In genomic region chr7:101017099-101017777, GRCh38 we compare ENCODE assay signal across 8 cellular contexts. TPM values are rescaled to one million over a fixed set of nuclear protein-coding genes. Genes with fewer than 3 reads are reported as not detected.
DNase-seq lines count a peak whose midpoint lies in the region; ATAC-seq and TF ChIP-seq lines count a peak whose summit lies in the region.

No MANE protein-coding gene starts in this region.

- peak; percentile 40 for ATAC-seq in GM19324 (IDR thresholded peaks at IDR 0.05; ENCODE audit: low FRiP score, unreplicated experiment)
- ATAC-seq in HG03565 (IDR thresholded peaks at IDR 0.05; ENCODE audit: unreplicated experiment), result peak; percentile 64

- TF ChIP-seq CTCF in BJ (IDR thresholded peaks at IDR 0.05; ENCODE audit: insufficient read depth, low read depth, low read length), result no peak

- H3K4me1 Mint-ChIP-seq in activated naive CD4-positive, alpha-beta T cell treated with anti-CD3 and anti-CD28 coated beads, Interleukin-2, amount 10 ng/mL, durations not matched to agents 7 days and 5 days, result peaks cover 13% of the 10 kb centered on the region

- no peaks in the 10 kb centered on the region for H3K9me3 Mint-ChIP-seq in activated naive CD4-positive, alpha-beta T cell treated with anti-CD3 and anti-CD28 coated beads, Interleukin-2, amount 10 ng/mL, durations not matched to agents 7 days and 5 days

- H3K27ac Mint-ChIP-seq in activated naive CD4-positive, alpha-beta T cell treated with anti-CD3 and anti-CD28 coated beads, Interleukin-2, amount 10 ng/mL, durations not matched to agents 7 days and 5 days, result peak overlapping the region; percentile 88

- intact Hi-C loops in cardiac septum (cut with DNase I), result no loop called here

- H3K4me3 Mint-ChIP-seq in activated naive CD4-positive, alpha-beta T cell treated with anti-CD3 and anti-CD28 coated beads, Interleukin-2, amount 10 ng/mL, durations not matched to agents 7 days and 5 days, result peak overlapping the region; percentile 80

- peak overlapping the region; percentile 49 for H3K9ac ChIP-seq in rectal smooth muscle tissue (ENCODE audit: low read length)

- peaks cover 53% of the 10 kb centered on the region for H3K27me3 Mint-ChIP-seq in activated naive CD4-positive, alpha-beta T cell treated with anti-CD3 and anti-CD28 coated beads, Interleukin-2, amount 10 ng/mL, durations not matched to agents 7 days and 5 days

- CTCF ChIA-PET in BJ (lab: Yijun Ruan, JAX), result no interaction called here
- CTCF ChIA-PET in activated naive CD4-positive, alpha-beta T cell treated with anti-CD3 and anti-CD28 coated beads, Interleukin-2, amount 10 ng/mL, durations not matched to agents 7 days and 5 days (lab: Charles Lee), result no interaction called here

- peak overlapping the region; percentile 55 for H3K4me3 ChIP-seq in BJ (ENCODE audit: low read depth, low read length)
- peak overlapping the region; percentile 64 for H3K4me3 ChIP-seq in SJCRH30
- peak overlapping the region; percentile 71 for H3K4me3 ChIP-seq in rectal smooth muscle tissue (ENCODE audit: low read length)
- H3K4me3 ChIP-seq in urinary bladder (ENCODE audit: low read depth, low read length), result peak overlapping the region; percentile 55

- H3K27ac ChIP-seq in SJCRH30, result peak overlapping the region; percentile 60
- H3K27ac ChIP-seq in rectal smooth muscle tissue (ENCODE audit: low read depth, low read length), result peak overlapping the region; percentile 58
- peak overlapping the region; percentile 42 for H3K27ac ChIP-seq in urinary bladder (ENCODE audit: low read depth)

- no peaks in the 10 kb centered on the region for H3K9me3 ChIP-seq in SJCRH30 (replicated peaks)

- no peaks in the 10 kb centered on the region for H3K27me3 ChIP-seq in BJ (ENCODE audit: control insufficient read depth, insufficient read depth, low read length)
- H3K27me3 ChIP-seq in SJCRH30, result peaks cover 10% of the 10 kb centered on the region; the same call in 1 of the 2 replicates
- H3K27me3 ChIP-seq in rectal smooth muscle tissue (ENCODE audit: control insufficient read depth, insufficient read depth, low read length), result peaks cover 3% of the 10 kb centered on the region

- POLR2A ChIA-PET in BJ (lab: Charles Lee), result no interaction called here

- H3K36me3 ChIP-seq in BJ (ENCODE audit: control insufficient read depth, insufficient read depth, low read length) (no peaks in the 10 kb centered on the region), SJCRH30 (no peaks in the 10 kb centered on the region), rectal smooth muscle tissue (ENCODE audit: control insufficient read depth, insufficient read depth, low read length) (peaks cover 4% of the 10 kb centered on the region), urinary bladder (ENCODE audit: insufficient read depth) (no peaks in the 10 kb centered on the region)

- DNase-seq in BJ (ENCODE audit: low read depth) (peak; percentile 39), SJCRH30 (peak; percentile 76 to 82), cardiac septum (ENCODE audit: low spot score) (peak; percentile 79)
- peak; percentile 85 for DNase-seq in activated naive CD4-positive, alpha-beta T cell treated with anti-CD3 and anti-CD28 coated beads, Interleukin-2, amount 10 ng/mL, durations not matched to agents 7 days and 5 days

- H3K4me1 ChIP-seq in SJCRH30 (no peaks in the 10 kb centered on the region; the same call in 1 of the 2 replicates), rectal smooth muscle tissue (ENCODE audit: control insufficient read depth, insufficient read depth, low read length) (peaks cover 6% of the 10 kb centered on the region), urinary bladder (ENCODE audit: insufficient read depth) (no peaks in the 10 kb centered on the region)

- H3K36me3 Mint-ChIP-seq in activated naive CD4-positive, alpha-beta T cell treated with anti-CD3 and anti-CD28 coated beads, Interleukin-2, amount 10 ng/mL, durations not matched to agents 7 days and 5 days, result no peaks in the 10 kb centered on the region

- WGBS in urinary bladder, result under 1% methylated on average over 28 of the region's 28 CpGs

RNA-seq across cellular contexts. Expression of gene MUC17, which starts 2.6 kb away (rescaled TPM):
- polyA plus RNA-seq in BJ (2011; rRNA removed) (not detected in 2 replicates), urinary bladder (not detected)
- under 0.01 and 0.05 TPM in 2 replicates for polyA minus RNA-seq in BJ (2011; rRNA and poly(A)+ RNA removed)
- total RNA-seq in SJCRH30 (2014; rRNA removed; shearing (Covaris generic)), result not detected in 2 replicates
- total RNA-seq in cardiac septum (not detected), urinary bladder (not detected)

RNA-seq across cellular contexts. Expression of gene MUC12, which starts 47.9 kb away (rescaled TPM):
- polyA plus RNA-seq in BJ (2011; rRNA removed) (0.89 and 2.0 TPM in 2 replicates), urinary bladder (2.1 TPM)
- 0.26 TPM in 1 of 2 replicates, not detected in the other for polyA minus RNA-seq in BJ (2011; rRNA and poly(A)+ RNA removed)
- 1.2 and 2.1 TPM in 2 replicates for total RNA-seq in SJCRH30 (2014; rRNA removed; shearing (Covaris generic))
- total RNA-seq in cardiac septum (0.19 TPM), urinary bladder (1.1 TPM)

Comparison
In these comparisons a context has a peak if more than half of its experiments do, and no peak if none do; other contexts are left out.
1. Peak in every context shown above with its lines: DNase-seq, ATAC-seq, H3K4me3 ChIP-seq and H3K27ac ChIP-seq.